In genomic region chr2:179991344-179991743, GRCh38 we compare ENCODE assay signal across 12 cellular contexts. TPM values are rescaled to one million over a fixed set of nuclear protein-coding genes. Genes with fewer than 3 reads are reported as not detected.
A peak's percentile ranks its signal among the peaks of the same experiment; 100 is the strongest.
DNase-seq lines count a peak whose midpoint lies in the region; ATAC-seq and TF ChIP-seq lines count a peak whose summit lies in the region.
"Had no signal": no experiment of that assay in that cellular context is flagged by ENCODE, and none has a peak within 500 bp of the region (broad histone marks: within the 10 kb centered on the region; RNA-seq: fewer than 3 reads in every experiment).

No MANE protein-coding gene starts in this region.

- no peaks in the 10 kb centered on the region for H3K27me3 ChIP-seq in colonic mucosa
- no peaks in the 10 kb centered on the region for H3K27me3 ChIP-seq in effector memory CD4-positive, alpha-beta T cell (replicated peaks; ENCODE audit: control insufficient read depth, insufficient read depth, low read length, poor library complexity, severe bottlenecking)
- H3K27me3 ChIP-seq: dorsolateral prefrontal cortex had no signal

- no peaks in the 10 kb centered on the region for H3K9me3 ChIP-seq in colonic mucosa
- no peaks in the 10 kb centered on the region for H3K9me3 ChIP-seq in effector memory CD4-positive, alpha-beta T cell (ENCODE audit: control insufficient read depth, low read length)

- H3K4me3 ChIP-seq in NB4 (ENCODE audit: low read depth, low read length) (no peak overlapping the region), colonic mucosa (no peak overlapping the region)
- no peak overlapping the region for H3K4me3 ChIP-seq in effector memory CD4-positive, alpha-beta T cell (ENCODE audit: insufficient read depth, low read depth, low read length, poor library complexity, severe bottlenecking)
- H3K4me3 ChIP-seq: dorsolateral prefrontal cortex, lung had no signal

- no peak overlapping the region for H3K9ac ChIP-seq in colonic mucosa (ENCODE audit: low read depth in 2 of 2, low read length in 2 of 2)

- peak; percentile 53 for ATAC-seq in GM19023 (IDR thresholded peaks at IDR 0.05; ENCODE audit: unreplicated experiment)
- no peak for ATAC-seq in GM21825 (IDR thresholded peaks at IDR 0.05; ENCODE audit: unreplicated experiment)

- no peaks in the 10 kb centered on the region for H3K4me1 ChIP-seq in colonic mucosa
- H3K4me1 ChIP-seq in effector memory CD4-positive, alpha-beta T cell (ENCODE audit: control insufficient read depth, insufficient read depth, low read length, poor library complexity, severe bottlenecking): peaks cover 4% of the 10 kb centered on the region

- no peaks in the 10 kb centered on the region for H3K36me3 ChIP-seq in colonic mucosa
- H3K36me3 ChIP-seq in effector memory CD4-positive, alpha-beta T cell (ENCODE audit: control insufficient read depth, insufficient read depth, low read length): peaks cover 39% of the 10 kb centered on the region

- intact Hi-C loops in colonic mucosa (cut with DNase I): no loop called here

- TF ChIP-seq CTCF in NB4 (IDR thresholded peaks at IDR 0.05; ENCODE audit: low read depth, low read length) (peak; percentile 10), colonic mucosa (IDR thresholded peaks at IDR 0.05) (no peak)

- no peak overlapping the region for H3K27ac ChIP-seq in colonic mucosa
- no peak overlapping the region for H3K27ac ChIP-seq in effector memory CD4-positive, alpha-beta T cell (ENCODE audit: insufficient read depth, low read length, poor library complexity, severe bottlenecking)

- no peak for TF ChIP-seq POLR2A in NB4 (IDR thresholded peaks at IDR 0.05; ENCODE audit: extremely low read depth, insufficient read length)

- DNase-seq in NCI-H146 (lab: John Stamatoyannopoulos, UW): peak; percentile 14
- no peak for DNase-seq in NCI-H146 treated with DMSO at 0.1 percent for 48 hours (lab: John Stamatoyannopoulos, UW; ENCODE audit: unreplicated experiment)
- DNase-seq in NB4 (ENCODE audit: low read depth): peak; percentile 31
- peak; percentile 15 for DNase-seq in fibroblast of peridontal ligament (ENCODE audit: extremely low read depth)
- no peak for DNase-seq in colonic mucosa
- DNase-seq in effector memory CD4-positive, alpha-beta T cell: no peak
- DNase-seq: ACHN, activated B cell treated with CpG ODN at 0.5 μM for 24 hours had no signal

RNA-seq across cellular contexts. Expression of gene CWC22, which starts 15.8 kb away (rescaled TPM):
- 10 to 100 TPM; 13.4 to 18.4 TPM for total RNA-seq in colonic mucosa

Comparison
In these comparisons a context has a peak if more than half of its experiments do, and no peak if none do; other contexts are left out.
1. DNase-seq: peak in NCI-H146 (single experiment), NB4 (single experiment) and fibroblast of peridontal ligament (single experiment); none in NCI-H146 treated with DMSO at 0.1 percent for 48 hours (single experiment), colonic mucosa (single experiment) and effector memory CD4-positive, alpha-beta T cell (0 of 3).